In genomic region chr9:5900622-5901021, GRCh38 we compare ENCODE assay signal across 16 cellular contexts. TPM values are rescaled to one million over a fixed set of nuclear protein-coding genes. Genes with fewer than 3 reads are reported as not detected.
DNase-seq lines count a peak whose midpoint lies in the region; ATAC-seq and TF ChIP-seq lines count a peak whose summit lies in the region.
"Had no signal": no experiment of that assay in that cellular context is flagged by ENCODE, and none has a peak within 500 bp of the region (broad histone marks: within the 10 kb centered on the region; RNA-seq: fewer than 3 reads in every experiment).

No MANE protein-coding gene starts in this region.

- TF ChIP-seq CTCF in A673 (conservative IDR thresholded peaks at IDR 0.05; ENCODE audit: low read depth, low read length) (no peak), osteoblast (IDR thresholded peaks at IDR 0.05; ENCODE audit: extremely low read depth, low read depth, low read length) (no peak)

- no peak for ATAC-seq in CD4-positive, CD25-positive, alpha-beta regulatory T cell (ENCODE audit: low read depth in 2 of 2)
- ATAC-seq in GM18861 (IDR thresholded peaks at IDR 0.05; ENCODE audit: unreplicated experiment): no peak
- ATAC-seq: A549, HCT116 had no signal

- no peak overlapping the region for H2AK5ac ChIP-seq in trophoblast cell (ENCODE audit: low read length)

- DNase-seq in A673 (ENCODE audit: low spot score) (peak; percentile 29), kidney tubule cell (ENCODE audit: low spot score) (peak; percentile 29), osteoblast (ENCODE audit: insufficient read length, low spot score, missing footprints) (peak; percentile 53), trophoblast cell (no peak), erythroblast (lab: John Stamatoyannopoulos, UW) (no peak)
- DNase-seq in CD4-positive, CD25-positive, alpha-beta regulatory T cell: no peak
- DNase-seq: Caco-2; CD8-positive, alpha-beta memory T cell; DND-41; GDM1; GM23248 had no signal

- no peak overlapping the region for H4K91ac ChIP-seq in trophoblast cell (ENCODE audit: low read depth, low read length)

- POLR2A ChIA-PET in A673 (lab: Charles Lee; ENCODE audit: low non-redundant PET): no interaction called here

- H3K79me2 ChIP-seq in osteoblast (ENCODE audit: insufficient read depth, low read length) (no peaks in the 10 kb centered on the region), trophoblast cell (ENCODE audit: control insufficient read depth, insufficient read depth, low read length, poor library complexity) (no peaks in the 10 kb centered on the region)

- H2BK12ac ChIP-seq in trophoblast cell (ENCODE audit: low read length): no peak overlapping the region

- CTCF ChIA-PET in A673 (lab: Charles Lee): no interaction called here

- H3K36me3 Mint-ChIP-seq in CD4-positive, CD25-positive, alpha-beta regulatory T cell: peaks cover 52% of the 10 kb centered on the region

- no peak overlapping the region for H3K4ac ChIP-seq in trophoblast cell (ENCODE audit: low read depth, low read length)

- peaks cover 0 to 4% (median 2%) of the 10 kb centered on the region in 4 donors for H3K4me1 Mint-ChIP-seq in CD4-positive, CD25-positive, alpha-beta regulatory T cell
- H3K4me1 Mint-ChIP-seq: CD14-positive monocyte; CD8-positive, alpha-beta memory T cell had no signal

- H3K23ac ChIP-seq in trophoblast cell (ENCODE audit: low read length): no peak overlapping the region

- H3K4me1 ChIP-seq in A673 (ENCODE audit: insufficient read depth, low read length, poor library complexity, severe bottlenecking) (peaks cover 10% of the 10 kb centered on the region), osteoblast (ENCODE audit: insufficient read depth, low read length) (no peaks in the 10 kb centered on the region), trophoblast cell (ENCODE audit: control insufficient read depth in 1 of 2, insufficient read depth in 2 of 2, low read length in 2 of 2) (no peaks in the 10 kb centered on the region)
- H3K4me1 ChIP-seq in CD4-positive, CD25-positive, alpha-beta regulatory T cell (ENCODE audit: control insufficient read depth, insufficient read depth, low read length, poor library complexity, severe bottlenecking): no peaks in the 10 kb centered on the region
- H3K4me1 ChIP-seq: Caco-2 had no signal

- H2AFZ ChIP-seq in osteoblast (ENCODE audit: low read length) (no peak overlapping the region), trophoblast cell (ENCODE audit: insufficient read depth, low read length, poor library complexity) (no peak overlapping the region)
- H2AFZ ChIP-seq: GM23248 had no signal

- H3K36me3 ChIP-seq in A673 (ENCODE audit: insufficient read depth, low read length, poor library complexity, severe bottlenecking) (no peaks in the 10 kb centered on the region), osteoblast (ENCODE audit: insufficient read depth, low read length) (no peaks in the 10 kb centered on the region), trophoblast cell (ENCODE audit: control insufficient read depth in 1 of 2, insufficient read depth in 2 of 2, low read length in 2 of 2) (no peaks in the 10 kb centered on the region)
- peaks cover 12% of the 10 kb centered on the region for H3K36me3 ChIP-seq in CD4-positive, CD25-positive, alpha-beta regulatory T cell (ENCODE audit: control insufficient read depth, insufficient read depth, low read length)

- no peaks in the 10 kb centered on the region for H3K79me1 ChIP-seq in trophoblast cell (ENCODE audit: low read length)

- H3K4me3 Mint-ChIP-seq in CD4-positive, CD25-positive, alpha-beta regulatory T cell: no peak overlapping the region
- H3K4me3 Mint-ChIP-seq: CD14-positive monocyte; CD8-positive, alpha-beta memory T cell had no signal

- no peak for TF ChIP-seq POLR2A in erythroblast (IDR thresholded peaks at IDR 0.05; ENCODE audit: low read length)

- no peak overlapping the region for H3K27ac ChIP-seq in A673 (ENCODE audit: low read depth, low read length, poor library complexity, severe bottlenecking)
- H3K27ac ChIP-seq in CD4-positive, CD25-positive, alpha-beta regulatory T cell (ENCODE audit: insufficient read depth, low read length, poor library complexity, severe bottlenecking): no peak overlapping the region
- H3K27ac ChIP-seq in osteoblast (ENCODE audit: low read depth, low read length): no peak overlapping the region
- no peak overlapping the region for H3K27ac ChIP-seq in trophoblast cell (ENCODE audit: low read depth, low read length)
- H3K27ac ChIP-seq: A549, GM23248 had no signal

- H3K4me2 ChIP-seq in osteoblast (ENCODE audit: insufficient read depth, low read length) (no peak overlapping the region), trophoblast cell (ENCODE audit: low read length) (no peak overlapping the region)
- H3K4me2 ChIP-seq: A549 had no signal

- H3K18ac ChIP-seq in trophoblast cell (ENCODE audit: low read length): no peak overlapping the region

- no peak overlapping the region for H4K12ac ChIP-seq in trophoblast cell (ENCODE audit: low read depth, low read length)

- H2BK5ac ChIP-seq in trophoblast cell (ENCODE audit: low read depth, low read length, poor library complexity): no peak overlapping the region

- H3K27ac Mint-ChIP-seq in CD4-positive, CD25-positive, alpha-beta regulatory T cell: peak overlapping the region in 2 of 3 donors; percentile 1 to 32
- H3K27ac Mint-ChIP-seq: CD14-positive monocyte had no signal

- intact Hi-C loops in A673 (cut with micrococcal nuclease; ENCODE audit: unreplicated experiment): no loop called here

- H3K27me3 Mint-ChIP-seq in CD4-positive, CD25-positive, alpha-beta regulatory T cell: no peaks in the 10 kb centered on the region
- H3K27me3 Mint-ChIP-seq: CD8-positive, alpha-beta memory T cell had no signal

- no TSS peak for BruUV-seq in A673 (replicated peaks; lab: Mats Ljungman, UMichigan)

- no peak overlapping the region for H3K14ac ChIP-seq in trophoblast cell (ENCODE audit: low read length)

- H3K9ac ChIP-seq in trophoblast cell (ENCODE audit: low read length): no peak overlapping the region
- H3K9ac ChIP-seq: GM23248 had no signal

- H3K9me3 ChIP-seq in A673 (ENCODE audit: low read depth, low read length, poor library complexity, severe bottlenecking) (no peaks in the 10 kb centered on the region), osteoblast (ENCODE audit: low read depth, low read length) (no peaks in the 10 kb centered on the region), trophoblast cell (ENCODE audit: insufficient read depth, low read depth, low read length) (no peaks in the 10 kb centered on the region)
- no peaks in the 10 kb centered on the region for H3K9me3 ChIP-seq in CD4-positive, CD25-positive, alpha-beta regulatory T cell (ENCODE audit: control insufficient read depth in 2 of 2, low read length in 2 of 2)
- H3K9me3 ChIP-seq: A549, Caco-2 had no signal

- H4K20me1 ChIP-seq in osteoblast (ENCODE audit: insufficient read depth, low read length): no peaks in the 10 kb centered on the region

- no peak overlapping the region for H3K4me3 ChIP-seq in A673 (ENCODE audit: low read depth, low read length, poor library complexity, severe bottlenecking)
- no peak overlapping the region for H3K4me3 ChIP-seq in CD4-positive, CD25-positive, alpha-beta regulatory T cell (ENCODE audit: low read depth, low read length)
- no peak overlapping the region for H3K4me3 ChIP-seq in osteoblast (ENCODE audit: insufficient read depth, low read length)
- H3K4me3 ChIP-seq in trophoblast cell (ENCODE audit: low read depth, low read length): no peak overlapping the region
- H3K4me3 ChIP-seq: A549, GM23248 had no signal

- H3K27me3 ChIP-seq in A673 (replicated peaks; ENCODE audit: insufficient read depth, low read depth, low read length, poor library complexity) (no peaks in the 10 kb centered on the region), osteoblast (ENCODE audit: insufficient read depth, low read length) (no peaks in the 10 kb centered on the region), trophoblast cell (ENCODE audit: insufficient read depth, low read length) (no peaks in the 10 kb centered on the region)
- no peaks in the 10 kb centered on the region for H3K27me3 ChIP-seq in CD4-positive, CD25-positive, alpha-beta regulatory T cell (ENCODE audit: control insufficient read depth, insufficient read depth, low read length)

- no peak overlapping the region for H2BK120ac ChIP-seq in trophoblast cell (ENCODE audit: insufficient read depth, low read length, poor library complexity)

- no peak overlapping the region for H4K8ac ChIP-seq in trophoblast cell (ENCODE audit: low read depth, low read length)

- no peaks in the 10 kb centered on the region for H3K9me3 Mint-ChIP-seq in CD4-positive, CD25-positive, alpha-beta regulatory T cell
- H3K9me3 Mint-ChIP-seq: CD8-positive, alpha-beta memory T cell had no signal

RNA-seq across cellular contexts. Expression of gene MLANA, which starts 9.9 kb away (rescaled TPM):
- not detected in 2 replicates for total RNA-seq in A673 (2021)
- not detected for total RNA-seq in CD4-positive, CD25-positive, alpha-beta regulatory T cell
- under 1 TPM in 2 of 4 donors, not detected in 2; 0.14 to 0.49 TPM for polyA plus RNA-seq in CD4-positive, CD25-positive, alpha-beta regulatory T cell
- total RNA-seq in osteoblast: under 0.01 TPM in 1 of 2 replicates, not detected in the other
- 0.03 TPM in 1 of 2 replicates, not detected in the other for polyA plus RNA-seq in trophoblast cell (2013)
- total RNA-seq: Caco-2; CD8-positive, alpha-beta memory T cell; GM23248 had no signal
- polyA plus RNA-seq: A549; BJ; CD14-positive monocyte; CD8-positive, alpha-beta memory T cell had no signal

Comparison
In these comparisons a context has a peak if more than half of its experiments do, and no peak if none do; other contexts are left out.
1. DNase-seq: peak in A673 (single experiment), kidney tubule cell (single experiment) and osteoblast (single experiment); none in CD4-positive, CD25-positive, alpha-beta regulatory T cell (0 of 3), trophoblast cell (0 of 2) and erythroblast (0 of 2).